Comparison of ENCODE assay signal across 8 cellular contexts in genomic region chr3:38137615-38138346, GRCh38. TPM values are rescaled to one million over a fixed set of nuclear protein-coding genes. Genes with fewer than 3 reads are reported as not detected.
DNase-seq lines count a peak whose midpoint lies in the region; FAIRE-seq and TF ChIP-seq lines count a peak whose summit lies in the region.

No MANE protein-coding gene starts in this region.

- H4K20me1 ChIP-seq in SU-DHL-6 (ENCODE audit: low read depth, low read length), result no peaks in the 10 kb centered on the region

- H3K9me2 ChIP-seq in SU-DHL-6 (replicated peaks; ENCODE audit: insufficient read depth, low read length), result no peaks in the 10 kb centered on the region

- TF ChIP-seq CTCF in SU-DHL-6 (IDR thresholded peaks at IDR 0.05; ENCODE audit: insufficient read depth, low read length, poor library complexity, severe bottlenecking) (no peak), dorsolateral prefrontal cortex (IDR thresholded peaks at IDR 0.05 in 54 of 56, conservative IDR thresholded peaks at IDR 0.05 in 2 of 56; ENCODE audit: low read depth in 1 of 56, partially characterized antibody in 56 of 56) (no peak)

- peak overlapping the region; percentile 68 for H3K4me2 ChIP-seq in SU-DHL-6 (ENCODE audit: low read depth, low read length, poor library complexity, severe bottlenecking)

- no peaks in the 10 kb centered on the region for H3K9me3 ChIP-seq in SU-DHL-6 (ENCODE audit: insufficient read depth, low read length)

- no peaks in the 10 kb centered on the region for H3K27me3 ChIP-seq in SU-DHL-6 (ENCODE audit: low read length)
- no peaks in the 10 kb centered on the region for H3K27me3 ChIP-seq in dorsolateral prefrontal cortex

- H3K4me3 ChIP-seq in SU-DHL-6 (ENCODE audit: insufficient read depth, low read length, poor library complexity, severe bottlenecking) (peak overlapping the region; percentile 78), dorsolateral prefrontal cortex (peak overlapping the region; percentile 47 to 100 (median 93))

- intact Hi-C loops in dorsolateral prefrontal cortex (cut with DNase I), result loop anchor here (1.0 to 10.0 kb wide), 5 partner anchors 28 to 337 kb away; partner anchors contain the start of genes OXSR1 (in 2 of the 2) and XYLB (in 2 of the 2)

- H3F3A ChIP-seq in SU-DHL-6 (ENCODE audit: insufficient read depth), result no peaks in the 10 kb centered on the region

- peaks cover 15% of the 10 kb centered on the region for H3K79me2 ChIP-seq in SU-DHL-6 (ENCODE audit: insufficient read depth, low read length)

- peak; percentile 49 for DNase-seq in NCI-H2227 (lab: John Stamatoyannopoulos, UW; ENCODE audit: unreplicated experiment)
- no peak for DNase-seq in NCI-H2227 treated with DMSO at 0.1 percent for 48 hours (lab: John Stamatoyannopoulos, UW)
- peak in 2 of 10 donors; percentile 29 to 50 for DNase-seq in dorsolateral prefrontal cortex
- peak; percentile 33 for DNase-seq in myocyte (ENCODE audit: low read depth)
- no peak for DNase-seq in ureter (ENCODE audit: low spot score)
- DNase-seq in NCI-H2029 treated with DMSO at 0.1 percent for 48 hours (lab: John Stamatoyannopoulos, UW), result no peak
- no peak for DNase-seq in HTR-8/SVneo (ENCODE audit: insufficient read length, low spot score)

- H2AFZ ChIP-seq in SU-DHL-6 (ENCODE audit: low read depth, low read length, severe bottlenecking), result peak overlapping the region; percentile 38

- no peaks in the 10 kb centered on the region for H3K36me3 ChIP-seq in SU-DHL-6 (ENCODE audit: low read length)

- FAIRE-seq in HTR-8/SVneo (lab: Jason Lieb, UNC), result no peak

- H3K27ac ChIP-seq in SU-DHL-6 (ENCODE audit: low read depth, low read length) (peak overlapping the region; percentile 30), dorsolateral prefrontal cortex (peak overlapping the region in 58 of 59 donors; percentile 10 to 96 (median 89))

- H3K9ac ChIP-seq in SU-DHL-6 (ENCODE audit: low read length), result peak overlapping the region; percentile 86

RNA-seq across cellular contexts. Expression of gene MYD88, which starts 0.7 kb away (rescaled TPM):
- total RNA-seq in dorsolateral prefrontal cortex, result 10 to 100 TPM in 15 of 120 experiments, 1 to 10 TPM in 105; 2.0 to 22.0 (median 6.7) TPM
- total RNA-seq in myocyte, result 2.3 and 3.8 TPM in 2 replicates
- 14.2 TPM for polyA plus RNA-seq in myocyte (2012)
- total RNA-seq in ureter, result 44.6 TPM

RNA-seq across cellular contexts. Expression of gene ACAA1, which starts 0.9 kb away (rescaled TPM):
- total RNA-seq in dorsolateral prefrontal cortex, result 100 to 1,000 TPM in 2 of 120 experiments, 10 to 100 TPM in 118; 60.8 to 105 (median 80.7) TPM
- total RNA-seq in myocyte, result 15.8 and 18.6 TPM in 2 replicates
- 53.7 TPM for polyA plus RNA-seq in myocyte (2012)
- 135 TPM for total RNA-seq in ureter

RNA-seq across cellular contexts. Expression of gene OXSR1, which starts 27.6 kb away (rescaled TPM):
- total RNA-seq in dorsolateral prefrontal cortex (10 to 100 TPM; 22.6 to 47.5 (median 31.4) TPM), myocyte (49.8 and 57.5 TPM in 2 replicates), ureter (51.3 TPM)
- polyA plus RNA-seq in myocyte (2012), result 36.7 TPM

Comparison
In these comparisons a context has a peak if more than half of its experiments do, and no peak if none do; other contexts are left out.
1. DNase-seq: peak in NCI-H2227 (single experiment) and myocyte (single experiment); none in NCI-H2227 treated with DMSO at 0.1 percent for 48 hours (single experiment), ureter (single experiment), NCI-H2029 treated with DMSO at 0.1 percent for 48 hours (single experiment) and HTR-8/SVneo (single experiment).